In genomic region chr6:63509652-63510352, GRCh38 we compare ENCODE assay signal across 10 cellular contexts.
DNase-seq lines count a peak whose midpoint lies in the region; ATAC-seq, FAIRE-seq and TF ChIP-seq lines count a peak whose summit lies in the region.
"Had no signal": no experiment of that assay in that cellular context is flagged by ENCODE, and none has a peak within 500 bp of the region (broad histone marks: within the 10 kb centered on the region; RNA-seq: fewer than 3 reads in every experiment).

No MANE protein-coding gene starts in this region.

- peaks cover 8% of the 10 kb centered on the region for H3K4me1 Mint-ChIP-seq in MCF 10A (ENCODE audit: insufficient read depth, unreplicated experiment)

- H4K20me1 ChIP-seq in HepG2 (ENCODE audit: insufficient read depth, low read length), result no peaks in the 10 kb centered on the region

- peak; percentile 83 for FAIRE-seq in HepG2 (lab: Jason Lieb, UNC)
- FAIRE-seq: frontal cortex had no signal

- H3K4me1 ChIP-seq in HepG2 (ENCODE audit: insufficient read depth, low read length), result peaks cover 96% of the 10 kb centered on the region
- no peaks in the 10 kb centered on the region for H3K4me1 ChIP-seq in upper lobe of right lung
- H3K4me1 ChIP-seq in neuronal stem cell (ENCODE audit: control insufficient read depth in 2 of 2, insufficient read depth in 1 of 2, low read depth in 1 of 2, low read length in 2 of 2), result no peaks in the 10 kb centered on the region

- 8% methylated on average over 7 of the region's 7 CpGs for WGBS in HepG2 (ENCODE audit: low lambda C conversion rate)
- no CpG with 5 or more reads among the region's 7 CpGs for WGBS in neuronal stem cell (ENCODE audit: extremely low coverage in 2 of 2, insufficient read length in 2 of 2, insufficient replicate concordance in 1 of 2), 2 donors

- TF ChIP-seq CTCF in MCF 10A (IDR thresholded peaks at IDR 0.05; ENCODE audit: unreplicated experiment) (no peak), HepG2 (CRISPR knock-in tag; IDR thresholded peaks at IDR 0.05) (no peak), upper lobe of right lung (IDR thresholded peaks at IDR 0.05) (no peak)

- H3K9ac ChIP-seq in HepG2 (ENCODE audit: insufficient read depth, low read depth, low read length) (peak overlapping the region; percentile 74), neuronal stem cell (ENCODE audit: low read depth, low read length, poor library complexity) (no peak overlapping the region)

- no peaks in the 10 kb centered on the region for H3K36me3 Mint-ChIP-seq in MCF 10A (ENCODE audit: insufficient read depth, unreplicated experiment)

- no peak overlapping the region for H4K91ac ChIP-seq in neuronal stem cell (ENCODE audit: low read depth, low read length, poor library complexity)

- H3K4ac ChIP-seq in neuronal stem cell (ENCODE audit: low read length), result no peak overlapping the region

- peaks cover 3% of the 10 kb centered on the region for H3K79me2 ChIP-seq in HepG2 (ENCODE audit: insufficient read depth, low read length)

- no peak; the same call in 1 of the 2 replicates for TF ChIP-seq RAD21 in HepG2 (CRISPR knock-in tag; IDR thresholded peaks at IDR 0.05)

- POLR2A ChIA-PET in MCF 10A (lab: Yijun Ruan, JAX), result interaction anchor here (0.7 to 1.7 kb wide), 5 partner anchors 9 to 64 kb away, joined by 3 to 6 read pairs (median 5); no protein-coding TSS in a partner anchor
- POLR2A ChIA-PET in HepG2 (lab: Yijun Ruan, JAX), result interaction anchor here (0.7 to 3.9 kb wide), 20 partner anchors 9 to 296 kb away, joined by 3 to 46 read pairs (median 6); partner anchors contain the start of gene PHF3

- H2BK15ac ChIP-seq in neuronal stem cell (ENCODE audit: low read length), result no peak overlapping the region

- DNase-seq in MCF 10A (ENCODE audit: unreplicated experiment) (peak; percentile 60), HepG2 (ENCODE audit: low spot score) (peak; percentile 99), upper lobe of right lung (no peak), GM19240 (ENCODE audit: insufficient read length, low spot score) (no peak), neuronal stem cell (ENCODE audit: low spot score) (no peak), NCI-H524 treated with DMSO at 0.1 percent for 48 hours (lab: John Stamatoyannopoulos, UW) (no peak)
- DNase-seq: activated CD8-positive, alpha-beta T cell treated with anti-CD3 and anti-CD28 coated beads, Interleukin-2, amount 10 ng/mL, durations not matched to agents 7 days and 5 days; NCI-H187 treated with DMSO at 0.1 percent for 48 hours had no signal

- BruUV-seq in MCF 10A (replicated peaks; lab: Mats Ljungman, UMichigan) (no TSS peak), HepG2 (replicated peaks; lab: Mats Ljungman, UMichigan) (TSS peak; percentile 97)

- no peaks in the 10 kb centered on the region for H3K79me1 ChIP-seq in neuronal stem cell (ENCODE audit: low read depth, low read length)

- H3K27ac Mint-ChIP-seq in MCF 10A (ENCODE audit: low read depth, unreplicated experiment), result peak overlapping the region; percentile 42
- H3K27ac Mint-ChIP-seq: activated CD8-positive, alpha-beta T cell treated with anti-CD3 and anti-CD28 coated beads, Interleukin-2, amount 10 ng/mL, durations not matched to agents 7 days and 5 days had no signal

- H2AK5ac ChIP-seq in neuronal stem cell (ENCODE audit: low read depth, low read length), result no peak overlapping the region

- ATAC-seq in HG02571 (IDR thresholded peaks at IDR 0.05; ENCODE audit: unreplicated experiment) (peak; percentile 54), HepG2 (peak; percentile 86), upper lobe of right lung (peak; percentile 85)
- ATAC-seq: activated CD8-positive, alpha-beta T cell treated with anti-CD3 and anti-CD28 coated beads, Interleukin-2, amount 10 ng/mL, durations not matched to agents 7 days and 5 days had no signal

- H3K4me3 Mint-ChIP-seq in MCF 10A (ENCODE audit: unreplicated experiment), result no peak overlapping the region
- H3K4me3 Mint-ChIP-seq: activated CD8-positive, alpha-beta T cell treated with anti-CD3 and anti-CD28 coated beads, Interleukin-2, amount 10 ng/mL, durations not matched to agents 7 days and 5 days had no signal

- H3K9me3 ChIP-seq in HepG2 (ENCODE audit: low read length) (no peaks in the 10 kb centered on the region), upper lobe of right lung (no peaks in the 10 kb centered on the region), neuronal stem cell (replicated peaks in 1 of 2; ENCODE audit: control insufficient read depth in 2 of 2, insufficient read depth in 1 of 2, low read depth in 1 of 2, low read length in 2 of 2) (no peaks in the 10 kb centered on the region)

- TF ChIP-seq EP300 in HepG2 (IDR thresholded peaks at IDR 0.05; ENCODE audit: low read depth in 2 of 2, low read length in 2 of 2), result peak; percentile 96 to 98
- TF ChIP-seq EP300 in HepG2 (CRISPR knock-in tag; IDR thresholded peaks at IDR 0.05; ENCODE audit: borderline replicate concordance), result peak; percentile 93

- TF ChIP-seq POLR2A in HepG2 (IDR thresholded peaks at IDR 0.05; ENCODE audit: insufficient read depth in 1 of 2, low read depth in 2 of 2, low read length in 2 of 2), result peak; percentile 39 to 44; a peak in 3 of 4 replicates

- H2AFZ ChIP-seq in HepG2 (ENCODE audit: low read length) (no peak overlapping the region), neuronal stem cell (ENCODE audit: low read length) (no peak overlapping the region)

- peak overlapping the region; percentile 97 for H3K27ac ChIP-seq in HepG2 (ENCODE audit: extremely low read length, insufficient read depth, low read length)
- H3K27ac ChIP-seq in upper lobe of right lung, result no peak overlapping the region
- H3K27ac ChIP-seq in neuronal stem cell (replicated peaks; ENCODE audit: low read length), result no peak overlapping the region

- H3K18ac ChIP-seq in neuronal stem cell (ENCODE audit: low read length), result no peak overlapping the region

- H3K14ac ChIP-seq in neuronal stem cell (ENCODE audit: low read length), result no peak overlapping the region

- no peak overlapping the region for H2BK5ac ChIP-seq in neuronal stem cell (ENCODE audit: low read length)

- no peaks in the 10 kb centered on the region for H3K27me3 ChIP-seq in HepG2 (ENCODE audit: control insufficient read depth in 1 of 2, insufficient read depth in 2 of 2, low read length in 2 of 2)
- H3K27me3 ChIP-seq in upper lobe of right lung, result no peaks in the 10 kb centered on the region
- H3K27me3 ChIP-seq in neuronal stem cell (ENCODE audit: control insufficient read depth in 3 of 3, insufficient read depth in 3 of 3, low read depth in 1 of 3, low read length in 3 of 3), result no peaks in the 10 kb centered on the region

- H3K9me3 Mint-ChIP-seq in MCF 10A (ENCODE audit: unreplicated experiment), result no peaks in the 10 kb centered on the region

- H3K23ac ChIP-seq in neuronal stem cell (ENCODE audit: low read depth, low read length, poor library complexity), result no peak overlapping the region

- H2BK120ac ChIP-seq in neuronal stem cell (ENCODE audit: low read depth, low read length), result no peak overlapping the region

- intact Hi-C loops in MCF 10A (cut with micrococcal nuclease) (no loop called here), HepG2 (cut with micrococcal nuclease; ENCODE audit: unreplicated experiment) (loop anchor here (1.0 to 5.0 kb wide), 6 partner anchors 17 to 157 kb away; no protein-coding TSS in a partner anchor), upper lobe of right lung (cut with DNase I) (no loop called here)

- in situ Hi-C loops in HepG2 (cut with HindIII; ENCODE audit: extremely low pct_ligation_motif_present, low pct_unique_long_range_greater_than_20kb), result loop anchor here (10.0 kb wide), 1 partner anchor 155 kb away; no protein-coding TSS in a partner anchor

- H3K36me3 ChIP-seq in HepG2 (replicated peaks in 1 of 2; ENCODE audit: control insufficient read depth in 1 of 2, insufficient read depth in 2 of 2, low read length in 2 of 2) (no peaks in the 10 kb centered on the region), upper lobe of right lung (no peaks in the 10 kb centered on the region), neuronal stem cell (replicated peaks in 1 of 2; ENCODE audit: control insufficient read depth in 2 of 2, insufficient read depth in 2 of 2, low read length in 2 of 2) (no peaks in the 10 kb centered on the region)

- CTCF ChIA-PET in MCF 10A (lab: Yijun Ruan, JAX), result interaction anchor here (1.2 kb wide), 1 partner anchor 64 kb away, joined by 5 read pairs; no protein-coding TSS in a partner anchor
- CTCF ChIA-PET in HepG2 (lab: Yijun Ruan, JAX; ENCODE audit: low intra/inter-chr PET ratio, low total read pairs), result no interaction called here

- H2BK12ac ChIP-seq in neuronal stem cell (ENCODE audit: low read length), result no peak overlapping the region

- peak overlapping the region in 2 of 3 experiments; percentile 29 to 60; a peak in 3 of 6 replicates for H3K4me3 ChIP-seq in HepG2 (replicated peaks in 1 of 3; ENCODE audit: insufficient read depth in 1 of 3, low read depth in 2 of 3, low read length in 3 of 3)
- no peak overlapping the region for H3K4me3 ChIP-seq in upper lobe of right lung
- H3K4me3 ChIP-seq in neuronal stem cell (ENCODE audit: low read length in 2 of 2), result no peak overlapping the region

- no peaks in the 10 kb centered on the region for H3K27me3 Mint-ChIP-seq in MCF 10A (ENCODE audit: insufficient read depth, unreplicated experiment)

- H3K4me2 ChIP-seq in HepG2 (ENCODE audit: low read depth, low read length), result peak overlapping the region; percentile 86
- no peak overlapping the region for H3K4me2 ChIP-seq in neuronal stem cell (ENCODE audit: insufficient read depth, low read length, poor library complexity, severe bottlenecking)

- no peak overlapping the region for H4K8ac ChIP-seq in neuronal stem cell (ENCODE audit: low read depth, low read length)

TF ChIP-seq in HepG2, 621 proteins besides CTCF, POLR2A, EP300 and RAD21 (continues in another document):
- peak; percentile 94 for TF ChIP-seq HNF4G (IDR thresholded peaks at IDR 0.05; ENCODE audit: borderline replicate concordance, low read depth, low read length)
- TF ChIP-seq HNF4G (CRISPR knock-in tag; IDR thresholded peaks at IDR 0.05; ENCODE audit: borderline replicate concordance, low read depth), result no peak; the same call in 1 of the 2 replicates
- TF ChIP-seq ZSCAN5A (CRISPR knock-in tag; IDR thresholded peaks at IDR 0.05; ENCODE audit: borderline replicate concordance), result no peak
- no peak for TF ChIP-seq JDP2 (CRISPR knock-in tag; IDR thresholded peaks at IDR 0.05; ENCODE audit: borderline replicate concordance)
- TF ChIP-seq CBFB (CRISPR knock-in tag; IDR thresholded peaks at IDR 0.05), result no peak

Comparison
In these comparisons a context has a peak if more than half of its experiments do, and no peak if none do; other contexts are left out.
1. DNase-seq: peak in MCF 10A (single experiment) and HepG2 (single experiment); none in upper lobe of right lung (single experiment), GM19240 (single experiment), neuronal stem cell (single experiment) and NCI-H524 treated with DMSO at 0.1 percent for 48 hours (single experiment).
2. H3K4me3 ChIP-seq: peak in HepG2 (2 of 3); none in upper lobe of right lung (single experiment) and neuronal stem cell (0 of 2).
3. Peak in every context shown above with its lines, with median percentiles within 50 percentile points of each other: ATAC-seq.